23 cellular contexts compared by ENCODE assay signal in the genomic region with DNA sequence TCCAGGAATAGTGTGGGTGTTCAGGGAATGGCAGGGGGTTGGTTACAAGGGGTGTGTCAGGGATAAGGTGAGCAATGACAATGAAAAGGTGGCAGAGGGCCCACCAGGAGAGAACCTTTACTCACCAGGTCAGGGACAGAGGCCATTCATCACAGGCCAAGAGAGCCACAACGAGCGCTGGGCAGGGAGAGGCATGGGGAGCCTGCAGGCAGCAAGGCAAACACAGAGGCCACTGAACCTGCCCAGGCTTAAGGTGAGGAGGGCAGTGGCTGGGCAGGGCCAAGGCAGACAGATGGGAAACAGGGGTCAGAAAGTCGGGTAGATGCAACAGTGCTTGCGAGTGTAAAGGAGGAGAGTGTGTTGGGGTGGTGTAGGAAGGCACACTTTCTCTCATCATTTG. TPM values are rescaled to one million over a fixed set of nuclear protein-coding genes. Genes with fewer than 3 reads are reported as not detected.
"Had no signal": no experiment of that assay in that cellular context is flagged by ENCODE, and none has a peak within 500 bp of the region (broad histone marks: within the 10 kb centered on the region; RNA-seq: fewer than 3 reads in every experiment).

No MANE protein-coding gene starts in this region.

- H3K36me3 ChIP-seq: MG63 had no signal

- H3K27ac ChIP-seq: SJSA1, SK-N-MC had no signal

- H3K27me3 ChIP-seq: MG63, SJSA1 had no signal

- FAIRE-seq: RCC 7860 had no signal

- DNase-seq: Karpas-422, KG1, MG63, NCI-H1092, NCI-H1105 treated with DMSO at 0.1 percent for 48 hours, NCI-H1417 treated with DMSO at 0.1 percent for 48 hours, NCI-H146, NCI-H1694 treated with DMSO at 0.1 percent for 48 hours, NCI-H1930, NCI-H2081, NCI-H2107, NCI-H2227 treated with DMSO at 0.1 percent for 48 hours, NCI-H524, NCI-H526 treated with DMSO at 0.1 percent for 48 hours, NCI-H774, Right ventricle myocardium superior, RPMI8226, SIG-M5 had no signal

- H3K4me3 ChIP-seq: MG63, SJSA1, SK-N-MC had no signal

- H3K4me1 ChIP-seq: SJSA1 had no signal

RNA-seq across cellular contexts. Expression of a gene that starts 28.3 kb away (rescaled TPM):
- total RNA-seq: HT-29, NCI-H460, SJSA1 had no signal
